Comparison of ENCODE assay signal across 30 cellular contexts in genomic region chr19:47824396-47824795, GRCh38. TPM values are rescaled to one million over a fixed set of nuclear protein-coding genes. Genes with fewer than 3 reads are reported as not detected.
A peak's percentile ranks its signal among the peaks of the same experiment; 100 is the strongest.
DNase-seq lines count a peak whose midpoint lies in the region; ATAC-seq, FAIRE-seq and TF ChIP-seq lines count a peak whose summit lies in the region.
"Had no signal": no experiment of that assay in that cellular context is flagged by ENCODE, and none has a peak within 500 bp of the region (broad histone marks: within the 10 kb centered on the region; RNA-seq: fewer than 3 reads in every experiment).

No MANE protein-coding gene starts in this region.

- no peak for FAIRE-seq in K562 (lab: Jason Lieb, UNC)

- no peak overlapping the region for H3K27ac ChIP-seq in GM23338 (ENCODE audit: low read depth)
- H3K27ac ChIP-seq in K562 (ENCODE audit: extremely low read depth, low read depth, low read length), result no peak overlapping the region
- no peak overlapping the region for H3K27ac ChIP-seq in neural progenitor cell
- H3K27ac ChIP-seq: RWPE1 had no signal

- DNase-seq in GM23338 (ENCODE audit: low spot score), result peak; percentile 54
- DNase-seq in K562 (ENCODE audit: extremely low read depth in 1 of 4, low spot score in 3 of 4), result no peak
- no peak for DNase-seq in neural progenitor cell (ENCODE audit: low spot score)
- DNase-seq: BE2C; Calu3; CD8-positive, alpha-beta memory T cell; DND-41; Karpas-422; NCI-H1105; NCI-H1436 treated with DMSO at 0.1 percent for 48 hours; NCI-H1930; NCI-H2107; NCI-H446; NCI-H524 treated with DMSO at 0.1 percent for 48 hours; NCI-H774; SHP77; T-cell had no signal

- no peak overlapping the region for H3K9ac ChIP-seq in Loucy (ENCODE audit: low read depth, low read length, poor library complexity, severe bottlenecking)
- H3K9ac ChIP-seq in K562 (ENCODE audit: insufficient read depth in 1 of 2, low read depth in 2 of 2, low read length in 2 of 2), result no peak overlapping the region
- no peak overlapping the region for H3K9ac ChIP-seq in neural progenitor cell

- H3K36me3 ChIP-seq in GM23338 (ENCODE audit: insufficient read depth) (no peaks in the 10 kb centered on the region), Loucy (ENCODE audit: insufficient read depth, low read length) (no peaks in the 10 kb centered on the region), K562 (ENCODE audit: control insufficient read depth, insufficient read depth, low read length) (no peaks in the 10 kb centered on the region), neural progenitor cell (no peaks in the 10 kb centered on the region)
- H3K36me3 ChIP-seq: BE2C had no signal

- in situ Hi-C loops in K562 (cut with MboI), result no loop called here

- TF ChIP-seq CTCF in GM23338 (conservative IDR thresholded peaks at IDR 0.05; ENCODE audit: low read depth in 2 of 2) (peak; percentile 22 to 63; a peak in 3 of 4 replicates), Loucy (conservative IDR thresholded peaks at IDR 0.05; ENCODE audit: low read length) (0 out of 2 replicates have a peak, but pooled peaks have one; percentile 12), K562 (IDR thresholded peaks at IDR 0.05 in 2 of 3, conservative IDR thresholded peaks at IDR 0.05 in 1 of 3; ENCODE audit: insufficient read depth in 2 of 3, low read depth in 1 of 3, low read length in 3 of 3) (peak in 2 of 3 experiments; percentile 16 to 25; a peak in 2 of 6 replicates), neural progenitor cell (IDR thresholded peaks at IDR 0.05) (peak; percentile 11)

- H3K9me3 ChIP-seq in Loucy (ENCODE audit: insufficient read depth, low read depth, low read length) (no peaks in the 10 kb centered on the region), K562 (replicated peaks; ENCODE audit: control insufficient read depth, insufficient read depth, low read depth, low read length) (no peaks in the 10 kb centered on the region), neural progenitor cell (ENCODE audit: low read depth) (no peaks in the 10 kb centered on the region)
- H3K9me3 ChIP-seq: BE2C had no signal

- H3K79me2 ChIP-seq in GM23338 (replicated peaks; ENCODE audit: insufficient read depth) (no peaks in the 10 kb centered on the region), Loucy (ENCODE audit: insufficient read depth, low read length) (no peaks in the 10 kb centered on the region), K562 (ENCODE audit: control insufficient read depth, insufficient read depth, low read length) (no peaks in the 10 kb centered on the region), neural progenitor cell (ENCODE audit: low read depth) (no peaks in the 10 kb centered on the region)

- H4K20me1 ChIP-seq in GM23338 (replicated peaks; ENCODE audit: insufficient read depth) (no peaks in the 10 kb centered on the region), Loucy (ENCODE audit: insufficient read depth, low read length, poor library complexity, severe bottlenecking) (no peaks in the 10 kb centered on the region), K562 (replicated peaks; ENCODE audit: control insufficient read depth, insufficient read depth, low read length) (no peaks in the 10 kb centered on the region), neural progenitor cell (ENCODE audit: low read depth) (no peaks in the 10 kb centered on the region)

- intact Hi-C loops in K562 (cut with micrococcal nuclease), result no loop called here

- H3K4me2 ChIP-seq in GM23338 (no peak overlapping the region), Loucy (ENCODE audit: low read depth, low read length, poor library complexity, severe bottlenecking) (no peak overlapping the region), K562 (ENCODE audit: insufficient read depth, low read length) (no peak overlapping the region), neural progenitor cell (no peak overlapping the region)

- no peak overlapping the region for H2AFZ ChIP-seq in GM23338
- H2AFZ ChIP-seq in Loucy (ENCODE audit: low read length), result no peak overlapping the region
- no peak overlapping the region for H2AFZ ChIP-seq in K562 (ENCODE audit: low read depth, low read length)
- H2AFZ ChIP-seq in neural progenitor cell (replicated peaks), result no peak overlapping the region

- CTCF ChIA-PET in K562 (lab: Yijun Ruan, JAX; ENCODE audit: low intra/inter-chr PET ratio), result no interaction called here

- H3K4me3 ChIP-seq in GM23338 (no peak overlapping the region), Loucy (ENCODE audit: low read length, poor library complexity, severe bottlenecking) (no peak overlapping the region), K562 (no peak overlapping the region), neural progenitor cell (no peak overlapping the region)

- H3K4me1 Mint-ChIP-seq in GM23338, result peaks cover 34% of the 10 kb centered on the region
- peaks cover 56% of the 10 kb centered on the region for H3K4me1 Mint-ChIP-seq in neural progenitor cell

- TF ChIP-seq POLR2A in K562 (conservative IDR thresholded peaks at IDR 0.05), result no peak

- H3K27me3 ChIP-seq in GM23338 (ENCODE audit: insufficient read depth), result no peaks in the 10 kb centered on the region
- no peaks in the 10 kb centered on the region for H3K27me3 ChIP-seq in Loucy (ENCODE audit: insufficient read depth, low read length, poor library complexity, severe bottlenecking)
- peaks cover 13 to 63% of the 10 kb centered on the region in 2 experiments; a peak in 4 of 5 replicates for H3K27me3 ChIP-seq in K562 (ENCODE audit: control insufficient read depth in 2 of 2, insufficient read depth in 2 of 2, low read length in 2 of 2)
- H3K27me3 ChIP-seq in neural progenitor cell, result no peaks in the 10 kb centered on the region

- no peak overlapping the region for H3K27ac Mint-ChIP-seq in GM23338
- H3K27ac Mint-ChIP-seq in neural progenitor cell, result no peak overlapping the region
- H3K27ac Mint-ChIP-seq: CD14-positive monocyte; CD8-positive, alpha-beta memory T cell; IgD-negative memory B cell; T-cell had no signal

- H3K27me3 Mint-ChIP-seq in GM23338 (ENCODE audit: insufficient read depth, low read depth, poor library complexity) (peaks cover 17% of the 10 kb centered on the region), neural progenitor cell (ENCODE audit: insufficient read depth, low read depth) (peaks cover 11% of the 10 kb centered on the region)

- H3K36me3 Mint-ChIP-seq in GM23338 (ENCODE audit: low read depth), result no peaks in the 10 kb centered on the region; the same call in 2 of the 3 replicates
- no peaks in the 10 kb centered on the region for H3K36me3 Mint-ChIP-seq in neural progenitor cell
- H3K36me3 Mint-ChIP-seq: CD14-positive monocyte, IgD-negative memory B cell, T-cell had no signal

- ATAC-seq in GM23338 (peak; percentile 47), K562 (no peak; the same call in 2 of the 3 replicates), GM19397 (IDR thresholded peaks at IDR 0.05; ENCODE audit: unreplicated experiment) (no peak), GM21390 (IDR thresholded peaks at IDR 0.05; ENCODE audit: unreplicated experiment) (no peak), HG03159 (IDR thresholded peaks at IDR 0.05; ENCODE audit: unreplicated experiment) (no peak)
- ATAC-seq: Panc1, T-cell had no signal

- H3K4me1 ChIP-seq in GM23338 (ENCODE audit: insufficient read depth) (peaks cover 10% of the 10 kb centered on the region), Loucy (ENCODE audit: insufficient read depth, low read length, poor library complexity, severe bottlenecking) (no peaks in the 10 kb centered on the region), K562 (replicated peaks in 1 of 2; ENCODE audit: control insufficient read depth in 2 of 2, insufficient read depth in 2 of 2, low read length in 2 of 2) (peaks cover 0 to 3% of the 10 kb centered on the region in 2 experiments; a peak in 1 of 5 replicates), neural progenitor cell (peaks cover 54% of the 10 kb centered on the region)
- H3K4me1 ChIP-seq: BE2C had no signal

- TF ChIP-seq EP300 in K562 (IDR thresholded peaks at IDR 0.05; ENCODE audit: low read length), result no peak

- no peak overlapping the region for H3K4me3 Mint-ChIP-seq in GM23338
- peak overlapping the region; percentile 46 for H3K4me3 Mint-ChIP-seq in neural progenitor cell
- H3K4me3 Mint-ChIP-seq: CD14-positive monocyte; CD8-positive, alpha-beta memory T cell; IgD-negative memory B cell; T-cell had no signal

- no peak for TF ChIP-seq RAD21 in K562 (CRISPR knock-in tag; conservative IDR thresholded peaks at IDR 0.05 in 1 of 2, IDR thresholded peaks at IDR 0.05 in 1 of 2)

- 14% methylated on average over 6 of the region's 6 CpGs for WGBS in K562 (ENCODE audit: insufficient coverage, low coverage, missing lambda C conversion rate)

- H3K9me2 ChIP-seq in GM23338 (ENCODE audit: insufficient read depth) (no peaks in the 10 kb centered on the region), Loucy (replicated peaks; ENCODE audit: low read depth, low read length) (no peaks in the 10 kb centered on the region)

- H3K9me1 ChIP-seq in K562 (ENCODE audit: control insufficient read depth, insufficient read depth, low read length), result no peaks in the 10 kb centered on the region

- no peaks in the 10 kb centered on the region; the same call in 1 of the 3 replicates for H3K9me3 Mint-ChIP-seq in GM23338
- peaks cover 6% of the 10 kb centered on the region for H3K9me3 Mint-ChIP-seq in neural progenitor cell

- no TSS peak for BruUV-seq in K562 (replicated peaks; lab: Mats Ljungman, UMichigan)

- H3F3A ChIP-seq in GM23338 (replicated peaks; ENCODE audit: low read depth), result no peaks in the 10 kb centered on the region
- no peaks in the 10 kb centered on the region for H3F3A ChIP-seq in Loucy (ENCODE audit: low read depth)
- peaks cover 55% of the 10 kb centered on the region for H3F3A ChIP-seq in neural progenitor cell (ENCODE audit: low read depth)

- POLR2A ChIA-PET in K562 (lab: Yijun Ruan, JAX), result interaction anchor here (0.9 kb wide), 1 partner anchor 10 kb away, joined by 3 read pairs; no protein-coding TSS in a partner anchor

RNA-seq across cellular contexts. Expression of gene CRX, which starts 2.7 kb away (rescaled TPM):
- not detected in 2 replicates for total RNA-seq in GM23338 (2014; rRNA removed; shearing (Covaris generic))
- polyA plus RNA-seq in GM23338 (2016; fragmentation: Nextera tagmentation; extraction: Ambion mirVana) (0.07 and 0.15 TPM in 2 replicates), K562 (2011; rRNA removed) (not detected in 2 replicates), K562 (2014; fragmentation: Illumina TruSeq; extraction: Trizol) (not detected in 2 replicates), K562 (2014; fragmentation: Nextera tagmentation; extraction: Ambion mirVana) (under 1 TPM in 1 of 2 experiments, not detected in 1; 0.01 TPM), K562 (2014; rRNA removed) (not detected in 2 replicates)
- not detected in 2 replicates for total RNA-seq in K562 (2011; cell fraction: chromatin; rRNA removed; ENCODE audit: low replicate concordance)
- not detected in 2 replicates for total RNA-seq in K562 (2011; cell fraction: nucleolus; rRNA removed)
- not detected in 2 replicates for total RNA-seq in K562 (2011; cell fraction: nucleoplasm; rRNA removed)
- total RNA-seq in K562 (2014; rRNA removed) (not detected in 2 replicates), K562 (2014; rRNA removed; fragmentation: Illumina TruSeq; extraction: Trizol) (not detected in 2 replicates), K562 (2015; rRNA removed; fragmentation: Illumina TruSeq; extraction: Trizol) (not detected in 2 replicates), K562 (2021) (not detected in 2 replicates), neural progenitor cell (ENCODE audit: low replicate concordance) (0.19 and 0.22 TPM in 2 replicates)
- not detected in 2 replicates for polyA plus RNA-seq in K562 (2011; cell fraction: cytosol; rRNA removed)
- not detected in 2 replicates for polyA plus RNA-seq in K562 (2011; cell fraction: nucleus; rRNA removed)
- 0.01 and 0.04 TPM in 2 replicates for polyA plus RNA-seq in K562 (2012)
- polyA minus RNA-seq in K562 (2011; rRNA and poly(A)+ RNA removed), result not detected in 2 replicates
- polyA minus RNA-seq in K562 (2011; cell fraction: cytosol; rRNA and poly(A)+ RNA removed), result not detected in 2 replicates
- polyA minus RNA-seq in K562 (2011; cell fraction: nucleus; rRNA and poly(A)+ RNA removed), result not detected in 2 replicates
- total RNA-seq: Calu3; CD8-positive, alpha-beta memory T cell; H4; M059J; OCI-LY7; SK-MEL-5; T-cell; T-helper 2 cell treated with Interferon-gamma antibody and Interleukin-4, amounts not matched to agents 100 ng/mL and 5 ng/mL, for 36 hours had no signal
- polyA plus RNA-seq: CD14-positive monocyte; CD8-positive, alpha-beta memory T cell; IgD-negative memory B cell had no signal

RNA-seq across cellular contexts. Expression of gene TPRX1, which starts 20.0 kb away (rescaled TPM):
- total RNA-seq in GM23338 (2014; rRNA removed; shearing (Covaris generic)), result 0.19 and 0.28 TPM in 2 replicates
- polyA plus RNA-seq in GM23338 (2016; fragmentation: Nextera tagmentation; extraction: Ambion mirVana) (0.14 TPM in 1 of 2 replicates, not detected in the other), K562 (2011; rRNA removed) (not detected in 2 replicates), K562 (2014; fragmentation: Illumina TruSeq; extraction: Trizol) (not detected in 2 replicates), K562 (2014; fragmentation: Nextera tagmentation; extraction: Ambion mirVana) (not detected), K562 (2014; rRNA removed) (not detected in 2 replicates)
- total RNA-seq in K562 (2011; cell fraction: chromatin; rRNA removed; ENCODE audit: low replicate concordance), result not detected in 2 replicates
- total RNA-seq in K562 (2011; cell fraction: nucleolus; rRNA removed), result not detected in 2 replicates
- total RNA-seq in K562 (2011; cell fraction: nucleoplasm; rRNA removed), result not detected in 2 replicates
- total RNA-seq in K562 (2014; rRNA removed) (not detected in 2 replicates), K562 (2014; rRNA removed; fragmentation: Illumina TruSeq; extraction: Trizol) (not detected in 2 replicates), K562 (2015; rRNA removed; fragmentation: Illumina TruSeq; extraction: Trizol) (not detected in 2 replicates), K562 (2021) (not detected in 2 replicates), neural progenitor cell (ENCODE audit: low replicate concordance) (not detected in 2 replicates)
- polyA plus RNA-seq in K562 (2011; cell fraction: cytosol; rRNA removed), result not detected in 2 replicates
- polyA plus RNA-seq in K562 (2011; cell fraction: nucleus; rRNA removed), result not detected in 2 replicates
- polyA plus RNA-seq in K562 (2012), result not detected in 2 replicates
- polyA minus RNA-seq in K562 (2011; rRNA and poly(A)+ RNA removed), result not detected in 2 replicates
- polyA minus RNA-seq in K562 (2011; cell fraction: cytosol; rRNA and poly(A)+ RNA removed), result not detected in 2 replicates
- not detected in 2 replicates for polyA minus RNA-seq in K562 (2011; cell fraction: nucleus; rRNA and poly(A)+ RNA removed)
- total RNA-seq: Calu3; CD8-positive, alpha-beta memory T cell; H4; M059J; OCI-LY7; SK-MEL-5; T-cell; T-helper 2 cell treated with Interferon-gamma antibody and Interleukin-4, amounts not matched to agents 100 ng/mL and 5 ng/mL, for 36 hours had no signal
- polyA plus RNA-seq: CD14-positive monocyte; CD8-positive, alpha-beta memory T cell; IgD-negative memory B cell had no signal

RNA-seq across cellular contexts. Expression of gene TPRX2, which starts 34.6 kb away (rescaled TPM):
- total RNA-seq in GM23338 (2014; rRNA removed; shearing (Covaris generic)), result not detected in 2 replicates
- polyA plus RNA-seq in GM23338 (2016; fragmentation: Nextera tagmentation; extraction: Ambion mirVana) (not detected in 2 replicates), K562 (2011; rRNA removed) (not detected in 2 replicates), K562 (2014; fragmentation: Illumina TruSeq; extraction: Trizol) (not detected in 2 replicates), K562 (2014; fragmentation: Nextera tagmentation; extraction: Ambion mirVana) (not detected), K562 (2014; rRNA removed) (not detected in 2 replicates)
- total RNA-seq in K562 (2011; cell fraction: chromatin; rRNA removed; ENCODE audit: low replicate concordance), result not detected in 2 replicates
- total RNA-seq in K562 (2011; cell fraction: nucleolus; rRNA removed), result not detected in 2 replicates
- total RNA-seq in K562 (2011; cell fraction: nucleoplasm; rRNA removed), result not detected in 2 replicates
- total RNA-seq in K562 (2014; rRNA removed) (not detected in 2 replicates), K562 (2014; rRNA removed; fragmentation: Illumina TruSeq; extraction: Trizol) (not detected in 2 replicates), K562 (2015; rRNA removed; fragmentation: Illumina TruSeq; extraction: Trizol) (not detected in 2 replicates), K562 (2021) (not detected in 2 replicates), neural progenitor cell (ENCODE audit: low replicate concordance) (not detected in 2 replicates)
- polyA plus RNA-seq in K562 (2011; cell fraction: cytosol; rRNA removed), result not detected in 2 replicates
- not detected in 2 replicates for polyA plus RNA-seq in K562 (2011; cell fraction: nucleus; rRNA removed)
- polyA plus RNA-seq in K562 (2012), result not detected in 2 replicates
- polyA minus RNA-seq in K562 (2011; rRNA and poly(A)+ RNA removed), result not detected in 2 replicates
- not detected in 2 replicates for polyA minus RNA-seq in K562 (2011; cell fraction: cytosol; rRNA and poly(A)+ RNA removed)
- polyA minus RNA-seq in K562 (2011; cell fraction: nucleus; rRNA and poly(A)+ RNA removed), result not detected in 2 replicates
- total RNA-seq: Calu3; CD8-positive, alpha-beta memory T cell; H4; M059J; OCI-LY7; SK-MEL-5; T-cell; T-helper 2 cell treated with Interferon-gamma antibody and Interleukin-4, amounts not matched to agents 100 ng/mL and 5 ng/mL, for 36 hours had no signal
- polyA plus RNA-seq: CD14-positive monocyte; CD8-positive, alpha-beta memory T cell; IgD-negative memory B cell had no signal

RNA-seq across cellular contexts. Expression of gene SELENOW, which starts 45.9 kb away (rescaled TPM):
- 524 and 558 TPM in 2 replicates for total RNA-seq in GM23338 (2014; rRNA removed; shearing (Covaris generic))
- polyA plus RNA-seq in GM23338 (2016; fragmentation: Nextera tagmentation; extraction: Ambion mirVana) (811 and 820 TPM in 2 replicates), K562 (2011; rRNA removed) (118 and 125 TPM in 2 replicates), K562 (2014; fragmentation: Illumina TruSeq; extraction: Trizol) (117 and 153 TPM in 2 replicates), K562 (2014; fragmentation: Nextera tagmentation; extraction: Ambion mirVana) (100 to 1,000 TPM; 268 to 279 TPM), K562 (2014; rRNA removed) (156 and 183 TPM in 2 replicates)
- total RNA-seq in K562 (2011; cell fraction: chromatin; rRNA removed; ENCODE audit: low replicate concordance), result 41.1 and 91.2 TPM in 2 replicates
- 75.2 and 79.4 TPM in 2 replicates for total RNA-seq in K562 (2011; cell fraction: nucleolus; rRNA removed)
- 97.1 and 146 TPM in 2 replicates for total RNA-seq in K562 (2011; cell fraction: nucleoplasm; rRNA removed)
- total RNA-seq in K562 (2014; rRNA removed) (191 and 212 TPM in 2 replicates), K562 (2014; rRNA removed; fragmentation: Illumina TruSeq; extraction: Trizol) (78.3 and 95.2 TPM in 2 replicates), K562 (2015; rRNA removed; fragmentation: Illumina TruSeq; extraction: Trizol) (168 and 181 TPM in 2 replicates), K562 (2021) (91.9 and 103 TPM in 2 replicates), neural progenitor cell (ENCODE audit: low replicate concordance) (234 and 422 TPM in 2 replicates)
- polyA plus RNA-seq in K562 (2011; cell fraction: cytosol; rRNA removed), result 146 and 188 TPM in 2 replicates
- 94.7 and 118 TPM in 2 replicates for polyA plus RNA-seq in K562 (2011; cell fraction: nucleus; rRNA removed)
- polyA plus RNA-seq in K562 (2012), result 63.8 and 102 TPM in 2 replicates
- 20.4 and 23.9 TPM in 2 replicates for polyA minus RNA-seq in K562 (2011; rRNA and poly(A)+ RNA removed)
- 24.2 and 24.3 TPM in 2 replicates for polyA minus RNA-seq in K562 (2011; cell fraction: cytosol; rRNA and poly(A)+ RNA removed)
- 17.6 and 19.3 TPM in 2 replicates for polyA minus RNA-seq in K562 (2011; cell fraction: nucleus; rRNA and poly(A)+ RNA removed)
